Comparison of ENCODE assay signal across 25 cellular contexts in genomic region chr20:63356931-63357879, GRCh38. TPM values are rescaled to one million over a fixed set of nuclear protein-coding genes. Genes with fewer than 3 reads are reported as not detected.
DNase-seq lines count a peak whose midpoint lies in the region; ATAC-seq, FAIRE-seq and TF ChIP-seq lines count a peak whose summit lies in the region.
"Had no signal": no experiment of that assay in that cellular context is flagged by ENCODE, and none has a peak within 500 bp of the region (broad histone marks: within the 10 kb centered on the region; RNA-seq: fewer than 3 reads in every experiment).

No MANE protein-coding gene starts in this region.

- H3K27me3 ChIP-seq in pancreas = peaks cover 0 to 9% (median 4%) of the 10 kb centered on the region in 4 donors

- H3K9me3 ChIP-seq in pancreas = no peaks in the 10 kb centered on the region
- H3K9me3 ChIP-seq: BLaER1, SJCRH30 had no signal

- 44 to 48% methylated on average over 30 of the region's 30 CpGs for WGBS in pancreas, 2 donors

- H3K36me3 ChIP-seq in pancreas = no peaks in the 10 kb centered on the region
- H3K36me3 ChIP-seq: BLaER1, SJCRH30 had no signal

- no peak overlapping the region for H3K4me3 ChIP-seq in pancreas
- H3K4me3 ChIP-seq: BLaER1, GM12878, PC-9, SJCRH30 had no signal

- peak; percentile 37 for DNase-seq in left ventricle myocardium superior
- peak in 1 of 6 donors; percentile 41 for DNase-seq in pancreas
- DNase-seq in RPMI8226 = no peak
- DNase-seq in SIG-M5 treated with dmso at 0.1 percent for 504 hours (lab: John Stamatoyannopoulos, UW; ENCODE audit: unreplicated experiment) = no peak
- DNase-seq: Caco-2; CD8-positive, alpha-beta T cell; EL; GDM1; GOT3; HCEC 1CT; NCI-H1048; NCI-H1694; NCI-H526 treated with DMSO at 0.1 percent for 48 hours; SJCRH30 had no signal

- TF ChIP-seq CTCF in C4-2B (conservative IDR thresholded peaks at IDR 0.05) (no peak), VCaP (conservative IDR thresholded peaks at IDR 0.05) (no peak), pancreas (IDR thresholded peaks at IDR 0.05) (no peak)

- peak overlapping the region; percentile 30 for H3K27ac ChIP-seq in C4-2B
- peak overlapping the region; percentile 81 for H3K27ac ChIP-seq in VCaP
- no peak overlapping the region for H3K27ac ChIP-seq in pancreas
- H3K27ac ChIP-seq: BLaER1, PC-9, SJCRH30 had no signal

- ATAC-seq in left ventricle myocardium superior = peak; percentile 51
- ATAC-seq in pancreas = peak; percentile 8 to 50 (median 38)
- ATAC-seq in GM18870 (IDR thresholded peaks at IDR 0.05; ENCODE audit: unreplicated experiment) = no peak
- ATAC-seq: CD8-positive, alpha-beta T cell; GM12878; SK-N-SH treated with all-trans-retinoic acid at 6 μM for 48 hours had no signal

- FAIRE-seq in pancreas (lab: Jason Lieb, UNC) = no peak
- FAIRE-seq: A204.1, GM12878 had no signal

- intact Hi-C loops in left ventricle myocardium superior (cut with micrococcal nuclease) (no loop called here), pancreas (cut with DNase I) (no loop called here)

- no peaks in the 10 kb centered on the region for H3K4me1 ChIP-seq in pancreas
- H3K4me1 ChIP-seq: SJCRH30 had no signal

RNA-seq across cellular contexts. Expression of gene CHRNA4, which starts 3.9 kb away (rescaled TPM):
- total RNA-seq in left ventricle myocardium superior (1.8 TPM), pancreas (under 1 TPM in 1 of 6 donors, not detected in 5; 0.47 TPM)
- polyA plus RNA-seq in pancreas = under 1 TPM in 1 of 2 donors, not detected in 1; 0.02 TPM
- total RNA-seq: CD8-positive, alpha-beta T cell; NCI-H460; PC-9; RPMI7951 had no signal
- polyA plus RNA-seq: AG04450 had no signal

Comparison
In these comparisons a context has a peak if more than half of its experiments do, and no peak if none do; other contexts are left out.
1. H3K27ac ChIP-seq: peak in C4-2B (single experiment) and VCaP (single experiment); none in pancreas (0 of 4).